ENCODE assay signal across 25 cellular contexts in genomic region chr5:180054226-180054625, GRCh38.
"Had no signal": no experiment of that assay in that cellular context is flagged by ENCODE, and none has a peak within 500 bp of the region (broad histone marks: within the 10 kb centered on the region; RNA-seq: fewer than 3 reads in every experiment).

No MANE protein-coding gene starts in this region.

- H3K27me3 Mint-ChIP-seq: naive thymus-derived CD8-positive, alpha-beta T cell; stimulated activated naive B cell treated with anti-CD40 and anti-IgM and Interleukin-4, amounts not matched to agents 10 μg/mL and 1 μg/mL and 100 μg/mL, for 72 hours; stimulated activated naive CD8-positive, alpha-beta T cell treated with anti-CD3 and anti-CD28 coated beads, Interleukin-15, Interleukin-2, amounts not matched to agents 100 ng/mL and 50 ng/mL, for 24 hours had no signal

- H3K4me3 Mint-ChIP-seq: immature natural killer cell; naive thymus-derived CD8-positive, alpha-beta T cell; nephron progenitor cell; stimulated activated naive B cell treated with anti-CD40 and anti-IgM and Interleukin-4, amounts not matched to agents 10 μg/mL and 1 μg/mL and 100 μg/mL, for 72 hours; stimulated activated naive CD8-positive, alpha-beta T cell treated with anti-CD3 and anti-CD28 coated beads, Interleukin-15, Interleukin-2, amounts not matched to agents 100 ng/mL and 50 ng/mL, for 24 hours had no signal

- H3K36me3 ChIP-seq: esophagus muscularis mucosa, gastroesophageal sphincter, heart right ventricle, lower lobe of right lung, pancreas, right lobe of liver, thoracic aorta, tibial nerve, upper lobe of left lung had no signal

- H3K36me3 Mint-ChIP-seq: immature natural killer cell had no signal

- H3K27me3 ChIP-seq: esophagus muscularis mucosa, foreskin keratinocyte, gastroesophageal sphincter, heart right ventricle, neutrophil, pancreas, right lobe of liver, tibial nerve, upper lobe of left lung had no signal

- H3K9me3 ChIP-seq: esophagus muscularis mucosa, gastroesophageal sphincter, heart right ventricle, lower lobe of right lung, neutrophil, pancreas, right lobe of liver, thoracic aorta, tibial nerve, upper lobe of left lung had no signal

- H3K4me3 ChIP-seq: heart right ventricle, lower lobe of right lung, pancreas, right lobe of liver, thoracic aorta, tibial nerve, upper lobe of left lung had no signal

- DNase-seq: effector CD8-positive, alpha-beta T cell; foreskin keratinocyte; heart right ventricle; hippocampal formation; immature natural killer cell; islet precursor cell; kidney glomerular epithelial cell; left colon; left ventricle myocardium superior; lower lobe of right lung; naive thymus-derived CD8-positive, alpha-beta T cell; nephron progenitor cell; pancreas; right lobe of liver; small intestine; stimulated activated CD4-positive, alpha-beta T cell treated with anti-CD3 and anti-CD28 coated beads, Interleukin-15, amount 100 ng/mL, for 24 hours; stimulated activated CD4-positive, alpha-beta T cell treated with anti-CD3 and anti-CD28 coated beads, Interleukin-2, amount 100 ng/mL, for 48 hours; stimulated activated naive B cell treated with anti-CD40 and anti-IgM and Interleukin-4, amounts not matched to agents 10 μg/mL and 1 μg/mL and 100 μg/mL, for 72 hours; upper lobe of left lung had no signal

- ATAC-seq: foreskin keratinocyte; gastroesophageal sphincter; heart right ventricle; left colon; left ventricle myocardium superior; lower lobe of right lung; naive thymus-derived CD8-positive, alpha-beta T cell; pancreas; right lobe of liver; stimulated activated naive B cell treated with anti-CD40 and anti-IgM and Interleukin-4, amounts not matched to agents 10 μg/mL and 1 μg/mL and 100 μg/mL, for 72 hours had no signal

- H3K9me3 Mint-ChIP-seq: immature natural killer cell; naive thymus-derived CD8-positive, alpha-beta T cell; stimulated activated naive B cell treated with anti-CD40 and anti-IgM and Interleukin-4, amounts not matched to agents 10 μg/mL and 1 μg/mL and 100 μg/mL, for 72 hours; stimulated activated naive CD8-positive, alpha-beta T cell treated with anti-CD3 and anti-CD28 coated beads, Interleukin-15, Interleukin-2, amounts not matched to agents 100 ng/mL and 50 ng/mL, for 24 hours had no signal

- H3K27ac Mint-ChIP-seq: immature natural killer cell; naive thymus-derived CD8-positive, alpha-beta T cell; nephron progenitor cell; stimulated activated naive B cell treated with anti-CD40 and anti-IgM and Interleukin-4, amounts not matched to agents 10 μg/mL and 1 μg/mL and 100 μg/mL, for 72 hours; stimulated activated naive CD8-positive, alpha-beta T cell treated with anti-CD3 and anti-CD28 coated beads, Interleukin-15, Interleukin-2, amounts not matched to agents 100 ng/mL and 50 ng/mL, for 24 hours had no signal
